1 cellular context compared by ENCODE assay signal in the genomic region with DNA sequence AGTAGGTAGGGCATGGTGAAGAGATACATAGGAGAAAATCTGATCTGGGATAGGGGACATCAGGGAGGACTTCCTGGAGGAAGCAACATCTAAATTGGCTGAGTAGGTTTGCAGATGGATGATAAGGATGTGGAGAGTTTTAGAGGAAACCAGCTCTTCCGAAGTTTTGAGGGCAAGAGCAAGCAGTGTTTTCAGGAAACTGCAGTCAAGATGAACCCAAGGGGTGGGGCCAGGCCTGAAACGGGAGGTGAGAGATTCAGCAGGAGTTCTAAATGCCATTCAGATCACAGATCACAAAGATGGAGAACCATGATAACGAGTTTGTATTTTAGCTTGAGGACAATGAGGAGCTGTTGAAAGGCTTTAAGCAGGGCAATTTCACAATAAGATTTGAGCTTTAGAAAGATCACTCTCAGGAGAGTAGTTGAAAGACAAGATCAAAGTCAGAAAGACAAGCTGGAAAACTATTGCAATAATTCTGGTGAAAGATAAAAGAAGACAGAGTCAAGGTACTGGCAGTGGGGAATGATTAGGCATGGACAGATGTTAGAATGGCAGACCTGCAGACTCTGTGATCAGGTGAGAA.
TF ChIP-seq lines count a peak whose summit lies in the region.

No MANE protein-coding gene starts in this region.

TF ChIP-seq in HepG2, 621 proteins besides CTCF, POLR2A, EP300 and RAD21 (continued from another document and continues in another):
- TF ChIP-seq ZNF674 (CRISPR knock-in tag; IDR thresholded peaks at IDR 0.05; ENCODE audit: low read depth): no peak
- no peak for TF ChIP-seq MZF1 (CRISPR knock-in tag; IDR thresholded peaks at IDR 0.05; ENCODE audit: borderline replicate concordance)
- TF ChIP-seq, protein P1, sequence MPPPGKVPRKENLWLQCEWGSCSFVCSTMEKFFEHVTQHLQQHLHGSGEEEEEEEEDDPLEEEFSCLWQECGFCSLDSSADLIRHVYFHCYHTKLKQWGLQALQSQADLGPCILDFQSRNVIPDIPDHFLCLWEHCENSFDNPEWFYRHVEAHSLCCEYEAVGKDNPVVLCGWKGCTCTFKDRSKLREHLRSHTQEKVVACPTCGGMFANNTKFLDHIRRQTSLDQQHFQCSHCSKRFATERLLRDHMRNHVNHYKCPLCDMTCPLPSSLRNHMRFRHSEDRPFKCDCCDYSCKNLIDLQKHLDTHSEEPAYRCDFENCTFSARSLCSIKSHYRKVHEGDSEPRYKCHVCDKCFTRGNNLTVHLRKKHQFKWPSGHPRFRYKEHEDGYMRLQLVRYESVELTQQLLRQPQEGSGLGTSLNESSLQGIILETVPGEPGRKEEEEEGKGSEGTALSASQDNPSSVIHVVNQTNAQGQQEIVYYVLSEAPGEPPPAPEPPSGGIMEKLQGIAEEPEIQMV (CRISPR knock-in tag; IDR thresholded peaks at IDR 0.05; ENCODE audit: low read depth): no peak
- TF ChIP-seq, protein P2, sequence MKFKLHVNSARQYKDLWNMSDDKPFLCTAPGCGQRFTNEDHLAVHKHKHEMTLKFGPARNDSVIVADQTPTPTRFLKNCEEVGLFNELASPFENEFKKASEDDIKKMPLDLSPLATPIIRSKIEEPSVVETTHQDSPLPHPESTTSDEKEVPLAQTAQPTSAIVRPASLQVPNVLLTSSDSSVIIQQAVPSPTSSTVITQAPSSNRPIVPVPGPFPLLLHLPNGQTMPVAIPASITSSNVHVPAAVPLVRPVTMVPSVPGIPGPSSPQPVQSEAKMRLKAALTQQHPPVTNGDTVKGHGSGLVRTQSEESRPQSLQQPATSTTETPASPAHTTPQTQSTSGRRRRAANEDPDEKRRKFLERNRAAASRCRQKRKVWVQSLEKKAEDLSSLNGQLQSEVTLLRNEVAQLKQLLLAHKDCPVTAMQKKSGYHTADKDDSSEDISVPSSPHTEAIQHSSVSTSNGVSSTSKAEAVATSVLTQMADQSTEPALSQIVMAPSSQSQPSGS (CRISPR knock-in tag; IDR thresholded peaks at IDR 0.05): no peak
- TF ChIP-seq, protein P3, sequence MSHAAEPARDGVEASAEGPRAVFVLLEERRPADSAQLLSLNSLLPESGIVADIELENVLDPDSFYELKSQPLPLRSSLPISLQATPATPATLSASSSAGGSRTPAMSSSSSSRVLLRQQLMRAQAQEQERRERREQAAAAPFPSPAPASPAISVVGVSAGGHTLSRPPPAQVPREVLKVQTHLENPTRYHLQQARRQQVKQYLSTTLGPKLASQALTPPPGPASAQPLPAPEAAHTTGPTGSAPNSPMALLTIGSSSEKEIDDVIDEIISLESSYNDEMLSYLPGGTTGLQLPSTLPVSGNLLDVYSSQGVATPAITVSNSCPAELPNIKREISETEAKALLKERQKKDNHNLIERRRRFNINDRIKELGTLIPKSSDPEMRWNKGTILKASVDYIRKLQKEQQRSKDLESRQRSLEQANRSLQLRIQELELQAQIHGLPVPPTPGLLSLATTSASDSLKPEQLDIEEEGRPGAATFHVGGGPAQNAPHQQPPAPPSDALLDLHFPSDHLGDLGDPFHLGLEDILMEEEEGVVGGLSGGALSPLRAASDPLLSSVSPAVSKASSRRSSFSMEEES (CRISPR knock-in tag; IDR thresholded peaks at IDR 0.05): 0 out of 2 replicates have a peak, but pooled peaks have one; percentile 49
- no peak for TF ChIP-seq CENPT (CRISPR knock-in tag; IDR thresholded peaks at IDR 0.05; ENCODE audit: low read depth)
- no peak for TF ChIP-seq SMARCE1 (IDR thresholded peaks at IDR 0.05; ENCODE audit: borderline replicate concordance)
- TF ChIP-seq SOX6 (IDR thresholded peaks at IDR 0.05): no peak
- peak; percentile 89 for TF ChIP-seq SOX6 (CRISPR knock-in tag; IDR thresholded peaks at IDR 0.05)
- no peak for TF ChIP-seq MAZ (IDR thresholded peaks at IDR 0.05; ENCODE audit: borderline replicate concordance, low read depth, low read length)
- TF ChIP-seq MAZ (CRISPR knock-in tag; IDR thresholded peaks at IDR 0.05; ENCODE audit: low read depth): no peak
- TF ChIP-seq ZNF75D (CRISPR knock-in tag; IDR thresholded peaks at IDR 0.05; ENCODE audit: borderline replicate concordance): no peak
- no peak for TF ChIP-seq MLLT10 (CRISPR knock-in tag; IDR thresholded peaks at IDR 0.05)
- 0 out of 2 replicates have a peak, but pooled peaks have one; percentile 42 for TF ChIP-seq NCOR1 (IDR thresholded peaks at IDR 0.05; ENCODE audit: borderline replicate concordance, low read length)
- TF ChIP-seq, protein P4, sequence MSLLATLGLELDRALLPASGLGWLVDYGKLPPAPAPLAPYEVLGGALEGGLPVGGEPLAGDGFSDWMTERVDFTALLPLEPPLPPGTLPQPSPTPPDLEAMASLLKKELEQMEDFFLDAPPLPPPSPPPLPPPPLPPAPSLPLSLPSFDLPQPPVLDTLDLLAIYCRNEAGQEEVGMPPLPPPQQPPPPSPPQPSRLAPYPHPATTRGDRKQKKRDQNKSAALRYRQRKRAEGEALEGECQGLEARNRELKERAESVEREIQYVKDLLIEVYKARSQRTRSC (CRISPR knock-in tag; IDR thresholded peaks at IDR 0.05; ENCODE audit: low read depth): no peak
- TF ChIP-seq EED (CRISPR knock-in tag; IDR thresholded peaks at IDR 0.05): no peak
- TF ChIP-seq CREM (IDR thresholded peaks at IDR 0.05): peak; percentile 82
- no peak for TF ChIP-seq CREM (CRISPR knock-in tag; IDR thresholded peaks at IDR 0.05)
- TF ChIP-seq ZNF225 (CRISPR knock-in tag; IDR thresholded peaks at IDR 0.05): no peak
- TF ChIP-seq RBAK (CRISPR knock-in tag; IDR thresholded peaks at IDR 0.05): no peak
- peak; percentile 15; the same call in 1 of the 2 replicates for TF ChIP-seq NR2F2 (IDR thresholded peaks at IDR 0.05; ENCODE audit: borderline replicate concordance, low read depth)
- TF ChIP-seq ELF3 (CRISPR knock-in tag; IDR thresholded peaks at IDR 0.05): 0 out of 2 replicates have a peak, but pooled peaks have one; percentile 22
- TF ChIP-seq SP5 (CRISPR knock-in tag; IDR thresholded peaks at IDR 0.05; ENCODE audit: borderline replicate concordance, low read depth): 0 out of 2 replicates have a peak, but pooled peaks have one; percentile 42
- peak; percentile 85; the same call in 1 of the 2 replicates for TF ChIP-seq SOX5 (CRISPR knock-in tag; IDR thresholded peaks at IDR 0.05; ENCODE audit: borderline replicate concordance)
- TF ChIP-seq HMG20A (CRISPR knock-in tag; IDR thresholded peaks at IDR 0.05; ENCODE audit: borderline replicate concordance): peak; percentile 65
- TF ChIP-seq HOXD1 (CRISPR knock-in tag; IDR thresholded peaks at IDR 0.05): no peak
- no peak for TF ChIP-seq ZNF703 (CRISPR knock-in tag; IDR thresholded peaks at IDR 0.05; ENCODE audit: borderline replicate concordance)
- no peak for TF ChIP-seq SP2 (CRISPR knock-in tag; IDR thresholded peaks at IDR 0.05)
- peak; percentile 33; the same call in 1 of the 2 replicates for TF ChIP-seq RARA (CRISPR knock-in tag; IDR thresholded peaks at IDR 0.05)
- peak; percentile 29; the same call in 1 of the 2 replicates for TF ChIP-seq MED1 (CRISPR knock-in tag; IDR thresholded peaks at IDR 0.05)
- peak; percentile 87 for TF ChIP-seq NCOA2 (CRISPR knock-in tag; IDR thresholded peaks at IDR 0.05)
- no peak for TF ChIP-seq ATF7 (IDR thresholded peaks at IDR 0.05)
- TF ChIP-seq ATF7 (CRISPR knock-in tag; IDR thresholded peaks at IDR 0.05): no peak
- TF ChIP-seq MBD4 (IDR thresholded peaks at IDR 0.05; ENCODE audit: borderline replicate concordance, low read length): no peak
- TF ChIP-seq ZBTB38 (CRISPR knock-in tag; IDR thresholded peaks at IDR 0.05): no peak
- TF ChIP-seq, protein P5, sequence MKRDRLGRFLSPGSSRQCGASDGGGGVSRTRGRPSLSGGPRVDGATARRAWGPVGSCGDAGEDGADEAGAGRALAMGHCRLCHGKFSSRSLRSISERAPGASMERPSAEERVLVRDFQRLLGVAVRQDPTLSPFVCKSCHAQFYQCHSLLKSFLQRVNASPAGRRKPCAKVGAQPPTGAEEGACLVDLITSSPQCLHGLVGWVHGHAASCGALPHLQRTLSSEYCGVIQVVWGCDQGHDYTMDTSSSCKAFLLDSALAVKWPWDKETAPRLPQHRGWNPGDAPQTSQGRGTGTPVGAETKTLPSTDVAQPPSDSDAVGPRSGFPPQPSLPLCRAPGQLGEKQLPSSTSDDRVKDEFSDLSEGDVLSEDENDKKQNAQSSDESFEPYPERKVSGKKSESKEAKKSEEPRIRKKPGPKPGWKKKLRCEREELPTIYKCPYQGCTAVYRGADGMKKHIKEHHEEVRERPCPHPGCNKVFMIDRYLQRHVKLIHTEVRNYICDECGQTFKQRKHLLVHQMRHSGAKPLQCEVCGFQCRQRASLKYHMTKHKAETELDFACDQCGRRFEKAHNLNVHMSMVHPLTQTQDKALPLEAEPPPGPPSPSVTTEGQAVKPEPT (CRISPR knock-in tag; IDR thresholded peaks at IDR 0.05; ENCODE audit: low read depth): no peak
- no peak for TF ChIP-seq ZNF605 (CRISPR knock-in tag; IDR thresholded peaks at IDR 0.05)
- no peak for TF ChIP-seq SETDB1 (CRISPR knock-in tag; IDR thresholded peaks at IDR 0.05; ENCODE audit: borderline replicate concordance)
- peak; percentile 38; the same call in 1 of the 2 replicates for TF ChIP-seq NR2F6 (IDR thresholded peaks at IDR 0.05)
- TF ChIP-seq NR2F6 (CRISPR knock-in tag; IDR thresholded peaks at IDR 0.05): no peak
- TF ChIP-seq HNF4G (IDR thresholded peaks at IDR 0.05; ENCODE audit: borderline replicate concordance, low read depth, low read length): peak; percentile 31; the same call in 1 of the 2 replicates
- no peak for TF ChIP-seq HNF4G (CRISPR knock-in tag; IDR thresholded peaks at IDR 0.05; ENCODE audit: borderline replicate concordance, low read depth)
- TF ChIP-seq CEBPB (IDR thresholded peaks at IDR 0.05; ENCODE audit: borderline replicate concordance, low read depth, low read length): peak; percentile 68
- no peak for TF ChIP-seq FOXK1 (CRISPR knock-in tag; IDR thresholded peaks at IDR 0.05; ENCODE audit: borderline replicate concordance, low read depth)
- TF ChIP-seq, protein P6, sequence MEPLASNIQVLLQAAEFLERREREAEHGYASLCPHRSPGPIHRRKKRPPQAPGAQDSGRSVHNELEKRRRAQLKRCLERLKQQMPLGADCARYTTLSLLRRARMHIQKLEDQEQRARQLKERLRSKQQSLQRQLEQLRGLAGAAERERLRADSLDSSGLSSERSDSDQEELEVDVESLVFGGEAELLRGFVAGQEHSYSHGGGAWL (CRISPR knock-in tag; IDR thresholded peaks at IDR 0.05): no peak
- no peak for TF ChIP-seq ARNT (IDR thresholded peaks at IDR 0.05)
- no peak for TF ChIP-seq RFX5 (IDR thresholded peaks at IDR 0.05; ENCODE audit: low read depth, low read length)
- TF ChIP-seq, protein P7, sequence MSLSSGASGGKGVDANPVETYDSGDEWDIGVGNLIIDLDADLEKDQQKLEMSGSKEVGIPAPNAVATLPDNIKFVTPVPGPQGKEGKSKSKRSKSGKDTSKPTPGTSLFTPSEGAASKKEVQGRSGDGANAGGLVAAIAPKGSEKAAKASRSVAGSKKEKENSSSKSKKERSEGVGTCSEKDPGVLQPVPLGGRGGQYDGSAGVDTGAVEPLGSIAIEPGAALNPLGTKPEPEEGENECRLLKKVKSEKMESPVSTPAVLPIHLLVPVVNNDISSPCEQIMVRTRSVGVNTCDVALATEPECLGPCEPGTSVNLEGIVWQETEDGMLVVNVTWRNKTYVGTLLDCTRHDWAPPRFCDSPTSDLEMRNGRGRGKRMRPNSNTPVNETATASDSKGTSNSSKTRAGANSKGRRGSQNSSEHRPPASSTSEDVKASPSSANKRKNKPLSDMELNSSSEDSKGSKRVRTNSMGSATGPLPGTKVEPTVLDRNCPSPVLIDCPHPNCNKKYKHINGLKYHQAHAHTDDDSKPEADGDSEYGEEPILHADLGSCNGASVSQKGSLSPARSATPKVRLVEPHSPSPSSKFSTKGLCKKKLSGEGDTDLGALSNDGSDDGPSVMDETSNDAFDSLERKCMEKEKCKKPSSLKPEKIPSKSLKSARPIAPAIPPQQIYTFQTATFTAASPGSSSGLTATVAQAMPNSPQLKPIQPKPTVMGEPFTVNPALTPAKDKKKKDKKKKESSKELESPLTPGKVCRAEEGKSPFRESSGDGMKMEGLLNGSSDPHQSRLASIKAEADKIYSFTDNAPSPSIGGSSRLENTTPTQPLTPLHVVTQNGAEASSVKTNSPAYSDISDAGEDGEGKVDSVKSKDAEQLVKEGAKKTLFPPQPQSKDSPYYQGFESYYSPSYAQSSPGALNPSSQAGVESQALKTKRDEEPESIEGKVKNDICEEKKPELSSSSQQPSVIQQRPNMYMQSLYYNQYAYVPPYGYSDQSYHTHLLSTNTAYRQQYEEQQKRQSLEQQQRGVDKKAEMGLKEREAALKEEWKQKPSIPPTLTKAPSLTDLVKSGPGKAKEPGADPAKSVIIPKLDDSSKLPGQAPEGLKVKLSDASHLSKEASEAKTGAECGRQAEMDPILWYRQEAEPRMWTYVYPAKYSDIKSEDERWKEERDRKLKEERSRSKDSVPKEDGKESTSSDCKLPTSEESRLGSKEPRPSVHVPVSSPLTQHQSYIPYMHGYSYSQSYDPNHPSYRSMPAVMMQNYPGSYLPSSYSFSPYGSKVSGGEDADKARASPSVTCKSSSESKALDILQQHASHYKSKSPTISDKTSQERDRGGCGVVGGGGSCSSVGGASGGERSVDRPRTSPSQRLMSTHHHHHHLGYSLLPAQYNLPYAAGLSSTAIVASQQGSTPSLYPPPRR (CRISPR knock-in tag; IDR thresholded peaks at IDR 0.05; ENCODE audit: borderline replicate concordance): peak; percentile 25; the same call in 1 of the 2 replicates
- TF ChIP-seq, protein P8, sequence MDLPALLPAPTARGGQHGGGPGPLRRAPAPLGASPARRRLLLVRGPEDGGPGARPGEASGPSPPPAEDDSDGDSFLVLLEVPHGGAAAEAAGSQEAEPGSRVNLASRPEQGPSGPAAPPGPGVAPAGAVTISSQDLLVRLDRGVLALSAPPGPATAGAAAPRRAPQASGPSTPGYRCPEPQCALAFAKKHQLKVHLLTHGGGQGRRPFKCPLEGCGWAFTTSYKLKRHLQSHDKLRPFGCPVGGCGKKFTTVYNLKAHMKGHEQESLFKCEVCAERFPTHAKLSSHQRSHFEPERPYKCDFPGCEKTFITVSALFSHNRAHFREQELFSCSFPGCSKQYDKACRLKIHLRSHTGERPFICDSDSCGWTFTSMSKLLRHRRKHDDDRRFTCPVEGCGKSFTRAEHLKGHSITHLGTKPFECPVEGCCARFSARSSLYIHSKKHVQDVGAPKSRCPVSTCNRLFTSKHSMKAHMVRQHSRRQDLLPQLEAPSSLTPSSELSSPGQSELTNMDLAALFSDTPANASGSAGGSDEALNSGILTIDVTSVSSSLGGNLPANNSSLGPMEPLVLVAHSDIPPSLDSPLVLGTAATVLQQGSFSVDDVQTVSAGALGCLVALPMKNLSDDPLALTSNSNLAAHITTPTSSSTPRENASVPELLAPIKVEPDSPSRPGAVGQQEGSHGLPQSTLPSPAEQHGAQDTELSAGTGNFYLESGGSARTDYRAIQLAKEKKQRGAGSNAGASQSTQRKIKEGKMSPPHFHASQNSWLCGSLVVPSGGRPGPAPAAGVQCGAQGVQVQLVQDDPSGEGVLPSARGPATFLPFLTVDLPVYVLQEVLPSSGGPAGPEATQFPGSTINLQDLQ (CRISPR knock-in tag; IDR thresholded peaks at IDR 0.05): no peak
- peak; percentile 77 for TF ChIP-seq CEBPG (CRISPR knock-in tag; IDR thresholded peaks at IDR 0.05)
- TF ChIP-seq REXO4 (CRISPR knock-in tag; IDR thresholded peaks at IDR 0.05; ENCODE audit: borderline replicate concordance): no peak
- no peak for TF ChIP-seq CC2D1A (CRISPR knock-in tag; IDR thresholded peaks at IDR 0.05)
- peak; percentile 73 for TF ChIP-seq TCF7L2 (IDR thresholded peaks at IDR 0.05; ENCODE audit: low read depth, low read length)
